ENCODE assay signal across 13 cellular contexts in the genomic region with DNA sequence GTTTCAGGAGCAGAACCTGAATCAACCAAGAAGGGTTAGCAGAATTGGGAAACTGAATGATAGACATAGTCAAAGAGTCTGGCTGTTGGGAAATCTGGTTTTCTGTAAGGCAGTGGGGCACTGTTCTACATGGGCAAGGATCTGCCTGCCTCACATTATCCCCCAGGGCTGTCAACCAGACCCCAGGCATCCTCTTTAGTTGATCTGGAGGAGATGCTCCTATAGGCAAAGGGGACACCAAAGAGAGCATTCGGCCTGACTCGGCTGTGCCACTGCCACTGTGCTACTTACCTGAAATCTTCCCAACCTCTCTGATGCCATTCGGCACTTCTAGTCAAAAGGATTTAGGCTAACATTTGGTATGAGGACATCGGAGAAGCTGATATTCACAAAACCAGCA. TPM values are rescaled to one million over a fixed set of nuclear protein-coding genes. Genes with fewer than 3 reads are reported as not detected.
DNase-seq lines count a peak whose midpoint lies in the region; ATAC-seq, FAIRE-seq and TF ChIP-seq lines count a peak whose summit lies in the region.
"Had no signal": no experiment of that assay in that cellular context is flagged by ENCODE, and none has a peak within 500 bp of the region (broad histone marks: within the 10 kb centered on the region; RNA-seq: fewer than 3 reads in every experiment).

No MANE protein-coding gene starts in this region.

- peak overlapping the region; percentile 58 for H3K27ac Mint-ChIP-seq in activated naive CD8-positive, alpha-beta T cell treated with anti-CD3 and anti-CD28 coated beads, Interleukin-2, amount 10 ng/mL, durations not matched to agents 7 days and 5 days

- 98% methylated on average over 4 of the region's 4 CpGs for WGBS in liver
- 100% methylated on average over 4 of the region's 4 CpGs for WGBS in HepG2 (ENCODE audit: low lambda C conversion rate)
- 95 to 98% methylated on average over 4 of the region's 4 CpGs for WGBS in lung, 2 donors

- H3K36me3 Mint-ChIP-seq in activated naive CD8-positive, alpha-beta T cell treated with anti-CD3 and anti-CD28 coated beads, Interleukin-2, amount 10 ng/mL, durations not matched to agents 7 days and 5 days: peaks cover 23% of the 10 kb centered on the region

- H3K4me3 ChIP-seq in liver (ENCODE audit: low read depth in 1 of 3, low read length in 3 of 3) (no peak overlapping the region), HepG2 (replicated peaks in 1 of 3; ENCODE audit: insufficient read depth in 1 of 3, low read depth in 2 of 3, low read length in 3 of 3) (no peak overlapping the region), lung (no peak overlapping the region), upper lobe of right lung (no peak overlapping the region)
- H3K4me3 ChIP-seq: cardiac muscle cell, smooth muscle cell had no signal

- peak overlapping the region; percentile 22 to 50 for H3K27ac ChIP-seq in liver (ENCODE audit: low read depth in 1 of 2, low read length in 2 of 2)
- H3K27ac ChIP-seq in HepG2 (ENCODE audit: extremely low read length, insufficient read depth, low read length): no peak overlapping the region
- peak overlapping the region; percentile 68 to 83 for H3K27ac ChIP-seq in lung (ENCODE audit: low read depth in 1 of 2, low read length in 1 of 2)
- peak overlapping the region; percentile 43 for H3K27ac ChIP-seq in upper lobe of right lung
- H3K27ac ChIP-seq: cardiac muscle cell, foreskin keratinocyte had no signal

- in situ Hi-C loops in HepG2 (cut with HindIII; ENCODE audit: extremely low pct_ligation_motif_present, low pct_unique_long_range_greater_than_20kb): loop anchor here (5.0 to 10.0 kb wide), 2 partner anchors 51 to 238 kb away; no protein-coding TSS in a partner anchor

- TF ChIP-seq CTCF in liver (IDR thresholded peaks at IDR 0.05; ENCODE audit: low read depth, low read length, missing input control): no peak
- no peak for TF ChIP-seq CTCF in HepG2 (CRISPR knock-in tag; IDR thresholded peaks at IDR 0.05)
- no peak for TF ChIP-seq CTCF in lung (IDR thresholded peaks at IDR 0.05; ENCODE audit: control extremely low read depth, extremely low read depth)
- no peak for TF ChIP-seq CTCF in upper lobe of right lung (IDR thresholded peaks at IDR 0.05)

- peaks cover 0 to 36% (median 27%) of the 10 kb centered on the region in 4 donors for H3K36me3 ChIP-seq in liver (ENCODE audit: control insufficient read depth in 4 of 4, insufficient read depth in 3 of 4, low read depth in 1 of 4, low read length in 3 of 4)
- peaks cover 20 to 55% of the 10 kb centered on the region in 2 experiments for H3K36me3 ChIP-seq in HepG2 (replicated peaks in 1 of 2; ENCODE audit: control insufficient read depth in 1 of 2, insufficient read depth in 2 of 2, low read length in 2 of 2)
- H3K36me3 ChIP-seq in lung (ENCODE audit: control insufficient read depth in 2 of 2, insufficient read depth in 2 of 2, low read length in 2 of 2): peaks cover 28 to 30% of the 10 kb centered on the region in 2 donors
- H3K36me3 ChIP-seq in upper lobe of right lung: peaks cover 64% of the 10 kb centered on the region

- TF ChIP-seq RAD21 in liver (IDR thresholded peaks at IDR 0.05): no peak
- TF ChIP-seq RAD21 in HepG2 (CRISPR knock-in tag; IDR thresholded peaks at IDR 0.05): no peak

- ATAC-seq in HepG2 (no peak), lung (ENCODE audit: insufficient read depth, low FRiP score) (no peak), upper lobe of right lung (no peak), GM19351 (IDR thresholded peaks at IDR 0.05; ENCODE audit: unreplicated experiment) (no peak)
- ATAC-seq in activated naive CD8-positive, alpha-beta T cell treated with anti-CD3 and anti-CD28 coated beads, Interleukin-2, amount 10 ng/mL, durations not matched to agents 7 days and 5 days (ENCODE audit: low read depth): no peak

- H3K27me3 Mint-ChIP-seq in activated naive CD8-positive, alpha-beta T cell treated with anti-CD3 and anti-CD28 coated beads, Interleukin-2, amount 10 ng/mL, durations not matched to agents 7 days and 5 days: no peaks in the 10 kb centered on the region

- FAIRE-seq in HepG2 (lab: Jason Lieb, UNC): no peak

- BruUV-seq in HepG2 (replicated peaks; lab: Mats Ljungman, UMichigan): no TSS peak

- DNase-seq in HepG2 (ENCODE audit: low spot score) (no peak), lung (ENCODE audit: low spot score) (no peak), upper lobe of right lung (no peak), NAMALWA (ENCODE audit: low spot score) (no peak), T-helper 9 cell (no peak)
- no peak for DNase-seq in activated naive CD8-positive, alpha-beta T cell treated with anti-CD3 and anti-CD28 coated beads, Interleukin-2, amount 10 ng/mL, durations not matched to agents 7 days and 5 days

- H3K4me1 ChIP-seq in liver (ENCODE audit: control insufficient read depth in 4 of 4, insufficient read depth in 4 of 4, low read length in 3 of 4) (peaks cover 2 to 27% (median 20%) of the 10 kb centered on the region in 4 donors), HepG2 (ENCODE audit: insufficient read depth, low read length) (peaks cover 7% of the 10 kb centered on the region), lung (ENCODE audit: control insufficient read depth in 2 of 2, insufficient read depth in 2 of 2, low read length in 2 of 2) (peaks cover 2 to 3% of the 10 kb centered on the region in 2 donors), upper lobe of right lung (peaks cover 36% of the 10 kb centered on the region)

- H3K27me3 ChIP-seq in liver (ENCODE audit: control insufficient read depth in 4 of 4, insufficient read depth in 4 of 4, low read length in 3 of 4) (no peaks in the 10 kb centered on the region), HepG2 (ENCODE audit: control insufficient read depth in 1 of 2, insufficient read depth in 2 of 2, low read length in 2 of 2) (no peaks in the 10 kb centered on the region; a peak in 1 of 5 replicates), lung (ENCODE audit: control insufficient read depth, insufficient read depth) (no peaks in the 10 kb centered on the region), upper lobe of right lung (no peaks in the 10 kb centered on the region)
- H3K27me3 ChIP-seq: cardiac muscle cell, foreskin keratinocyte had no signal

- no peaks in the 10 kb centered on the region; the same call in 1 of the 2 replicates for H4K20me1 ChIP-seq in HepG2 (ENCODE audit: insufficient read depth, low read length)

- H3K4me2 ChIP-seq in HepG2 (ENCODE audit: low read depth, low read length): no peak overlapping the region
- H3K4me2 ChIP-seq: smooth muscle cell had no signal

- CTCF ChIA-PET in HepG2 (lab: Yijun Ruan, JAX; ENCODE audit: low intra/inter-chr PET ratio, low total read pairs): no interaction called here

- no peak for TF ChIP-seq EP300 in HepG2 (IDR thresholded peaks at IDR 0.05; ENCODE audit: low read depth in 2 of 2, low read length in 2 of 2)
- TF ChIP-seq EP300 in HepG2 (CRISPR knock-in tag; IDR thresholded peaks at IDR 0.05; ENCODE audit: borderline replicate concordance): no peak

- no peak overlapping the region for H3K4me3 Mint-ChIP-seq in activated naive CD8-positive, alpha-beta T cell treated with anti-CD3 and anti-CD28 coated beads, Interleukin-2, amount 10 ng/mL, durations not matched to agents 7 days and 5 days

- H3K9ac ChIP-seq in liver (ENCODE audit: low read depth in 1 of 2, low read length in 2 of 2) (no peak overlapping the region), HepG2 (ENCODE audit: insufficient read depth, low read depth, low read length) (no peak overlapping the region)

- no peak for TF ChIP-seq POLR2A in HepG2 (IDR thresholded peaks at IDR 0.05; ENCODE audit: insufficient read depth in 1 of 2, low read depth in 2 of 2, low read length in 2 of 2)

- H3K9me3 ChIP-seq in liver (ENCODE audit: control insufficient read depth in 4 of 4, low read length in 3 of 4) (no peaks in the 10 kb centered on the region), HepG2 (ENCODE audit: low read length) (no peaks in the 10 kb centered on the region), lung (ENCODE audit: control insufficient read depth in 2 of 2, insufficient read depth in 1 of 2, low read length in 1 of 2) (no peaks in the 10 kb centered on the region), upper lobe of right lung (no peaks in the 10 kb centered on the region)

- H3K79me2 ChIP-seq in HepG2 (ENCODE audit: insufficient read depth, low read length): peaks cover 17% of the 10 kb centered on the region

- intact Hi-C loops in HepG2 (cut with micrococcal nuclease; ENCODE audit: unreplicated experiment): no loop called here
- intact Hi-C loops in upper lobe of right lung (cut with DNase I): loop anchor here (10.0 kb wide), 1 partner anchor 238 kb away; no protein-coding TSS in a partner anchor

- no peaks in the 10 kb centered on the region for H3K9me3 Mint-ChIP-seq in activated naive CD8-positive, alpha-beta T cell treated with anti-CD3 and anti-CD28 coated beads, Interleukin-2, amount 10 ng/mL, durations not matched to agents 7 days and 5 days

- no peak overlapping the region for H2AFZ ChIP-seq in HepG2 (ENCODE audit: low read length)

- POLR2A ChIA-PET in HepG2 (lab: Yijun Ruan, JAX): interaction anchor here (0.5 kb wide), 1 partner anchor 191 kb away, joined by 3 read pairs; no protein-coding TSS in a partner anchor
- POLR2A ChIA-PET in activated naive CD8-positive, alpha-beta T cell treated with anti-CD3 and anti-CD28 coated beads, Interleukin-2, amount 10 ng/mL, durations not matched to agents 7 days and 5 days (lab: Charles Lee): interaction anchor here (1.4 to 12.2 kb wide), 3 partner anchors 10 to 66 kb away, joined by 3 to 135 read pairs (median 76); partner anchors contain the start of gene SELPLG

- peaks cover 54% of the 10 kb centered on the region for H3K4me1 Mint-ChIP-seq in activated naive CD8-positive, alpha-beta T cell treated with anti-CD3 and anti-CD28 coated beads, Interleukin-2, amount 10 ng/mL, durations not matched to agents 7 days and 5 days

RNA-seq across cellular contexts. Expression of gene ISCU, which starts 4.1 kb away (rescaled TPM):
- total RNA-seq in liver: 10 to 100 TPM; 42.3 to 75.6 TPM
- 10 to 100 TPM; 52.0 to 85.9 TPM for polyA plus RNA-seq in liver
- 107 and 131 TPM in 2 replicates for total RNA-seq in HepG2 (2016; rRNA removed; fragmentation: Illumina TruSeq; extraction: Trizol)
- total RNA-seq in HepG2 (2016; cell fraction: cytosol; rRNA removed; fragmentation: Illumina TruSeq; extraction: Trizol; ENCODE audit: low read depth): 132 and 143 TPM in 2 replicates
- 110 and 134 TPM in 2 replicates for total RNA-seq in HepG2 (2016; cell fraction: insoluble cytoplasmic fraction; rRNA removed; fragmentation: Illumina TruSeq; extraction: Trizol)
- total RNA-seq in HepG2 (2016; cell fraction: membrane; rRNA removed; fragmentation: Illumina TruSeq; extraction: Trizol): 177 and 190 TPM in 2 replicates
- total RNA-seq in HepG2 (2016; cell fraction: nucleus; rRNA removed; fragmentation: Illumina TruSeq; extraction: Trizol): 57.1 and 61.7 TPM in 2 replicates
- polyA plus RNA-seq in HepG2 (2011; rRNA removed): 85.9 and 94.4 TPM in 2 replicates
- polyA plus RNA-seq in HepG2 (2011; cell fraction: cytosol; rRNA removed): 52.6 and 73.1 TPM in 2 replicates
- polyA plus RNA-seq in HepG2 (2011; cell fraction: nucleus; rRNA removed): 109 and 121 TPM in 2 replicates
- polyA plus RNA-seq in HepG2 (2012): 68.8 and 75.6 TPM in 2 replicates
- 179 and 208 TPM in 2 replicates for polyA plus RNA-seq in HepG2 (2016; cell fraction: cytosol; fragmentation: Illumina TruSeq; extraction: Trizol; ENCODE audit: low read depth)
- polyA plus RNA-seq in HepG2 (2016; cell fraction: insoluble cytoplasmic fraction; fragmentation: Illumina TruSeq; extraction: Trizol; ENCODE audit: low read depth): 160 and 163 TPM in 2 replicates
- 188 and 198 TPM in 2 replicates for polyA plus RNA-seq in HepG2 (2016; cell fraction: membrane; fragmentation: Illumina TruSeq; extraction: Trizol; ENCODE audit: low read depth)
- polyA plus RNA-seq in HepG2 (2016; cell fraction: nucleus; fragmentation: Illumina TruSeq; extraction: Trizol; ENCODE audit: insufficient read depth, low read depth): 121 and 125 TPM in 2 replicates
- 27.0 and 56.6 TPM in 2 replicates for polyA minus RNA-seq in HepG2 (2011; rRNA and poly(A)+ RNA removed; ENCODE audit: low replicate concordance)
- 22.4 and 23.6 TPM in 2 replicates for polyA minus RNA-seq in HepG2 (2011; cell fraction: cytosol; rRNA and poly(A)+ RNA removed)
- polyA minus RNA-seq in HepG2 (2011; cell fraction: nucleus; rRNA and poly(A)+ RNA removed): 41.3 and 43.5 TPM in 2 replicates
- 10 to 100 TPM; 86.8 to 89.6 TPM for total RNA-seq in activated naive CD8-positive, alpha-beta T cell treated with anti-CD3 and anti-CD28 coated beads, Interleukin-2, amount 10 ng/mL, durations not matched to agents 7 days and 5 days
- total RNA-seq in lung: 10 to 100 TPM; 86.2 to 93.0 TPM
- 100 to 1,000 TPM in 1 of 2 donors, 10 to 100 TPM in 1; 95.5 to 132 TPM for polyA plus RNA-seq in lung
- 138 TPM for total RNA-seq in upper lobe of right lung

RNA-seq across cellular contexts. Expression of gene SART3, which starts 5.5 kb away (rescaled TPM):
- total RNA-seq in liver: 10 to 100 TPM; 36.6 to 37.1 TPM
- polyA plus RNA-seq in liver: 10 to 100 TPM in 1 of 2 donors, 1 to 10 TPM in 1; 5.9 to 10.5 TPM
- 60.7 and 69.9 TPM in 2 replicates for total RNA-seq in HepG2 (2016; rRNA removed; fragmentation: Illumina TruSeq; extraction: Trizol)
- total RNA-seq in HepG2 (2016; cell fraction: cytosol; rRNA removed; fragmentation: Illumina TruSeq; extraction: Trizol; ENCODE audit: low read depth): 21.9 and 27.2 TPM in 2 replicates
- total RNA-seq in HepG2 (2016; cell fraction: insoluble cytoplasmic fraction; rRNA removed; fragmentation: Illumina TruSeq; extraction: Trizol): 55.9 and 75.2 TPM in 2 replicates
- total RNA-seq in HepG2 (2016; cell fraction: membrane; rRNA removed; fragmentation: Illumina TruSeq; extraction: Trizol): 19.7 and 22.5 TPM in 2 replicates
- total RNA-seq in HepG2 (2016; cell fraction: nucleus; rRNA removed; fragmentation: Illumina TruSeq; extraction: Trizol): 77.0 and 82.1 TPM in 2 replicates
- polyA plus RNA-seq in HepG2 (2011; rRNA removed): 15.3 and 16.1 TPM in 2 replicates
- polyA plus RNA-seq in HepG2 (2011; cell fraction: cytosol; rRNA removed): 8.3 and 9.4 TPM in 2 replicates
- 27.3 and 39.2 TPM in 2 replicates for polyA plus RNA-seq in HepG2 (2011; cell fraction: nucleus; rRNA removed)
- 26.6 and 31.2 TPM in 2 replicates for polyA plus RNA-seq in HepG2 (2012)
- 2.3 and 2.5 TPM in 2 replicates for polyA plus RNA-seq in HepG2 (2016; cell fraction: cytosol; fragmentation: Illumina TruSeq; extraction: Trizol; ENCODE audit: low read depth)
- polyA plus RNA-seq in HepG2 (2016; cell fraction: insoluble cytoplasmic fraction; fragmentation: Illumina TruSeq; extraction: Trizol; ENCODE audit: low read depth): 35.5 and 40.7 TPM in 2 replicates
- polyA plus RNA-seq in HepG2 (2016; cell fraction: membrane; fragmentation: Illumina TruSeq; extraction: Trizol; ENCODE audit: low read depth): 5.1 and 6.5 TPM in 2 replicates
- 53.6 and 61.3 TPM in 2 replicates for polyA plus RNA-seq in HepG2 (2016; cell fraction: nucleus; fragmentation: Illumina TruSeq; extraction: Trizol; ENCODE audit: insufficient read depth, low read depth)
- 27.4 and 45.1 TPM in 2 replicates for polyA minus RNA-seq in HepG2 (2011; rRNA and poly(A)+ RNA removed; ENCODE audit: low replicate concordance)
- polyA minus RNA-seq in HepG2 (2011; cell fraction: cytosol; rRNA and poly(A)+ RNA removed): 11.9 and 15.4 TPM in 2 replicates
- 155 and 179 TPM in 2 replicates for polyA minus RNA-seq in HepG2 (2011; cell fraction: nucleus; rRNA and poly(A)+ RNA removed)
- 10 to 100 TPM; 79.9 to 88.3 TPM for total RNA-seq in activated naive CD8-positive, alpha-beta T cell treated with anti-CD3 and anti-CD28 coated beads, Interleukin-2, amount 10 ng/mL, durations not matched to agents 7 days and 5 days
- total RNA-seq in lung: 100 to 1,000 TPM in 1 of 2 donors, 10 to 100 TPM in 1; 46.5 to 107 TPM
- polyA plus RNA-seq in lung: 10 to 100 TPM; 12.2 to 23.3 TPM
- total RNA-seq in upper lobe of right lung: 44.8 TPM

RNA-seq across cellular contexts. Expression of gene TMEM119, which starts 31.4 kb away (rescaled TPM):
- total RNA-seq in liver: 1 to 10 TPM in 1 of 2 donors, under 1 TPM in 1; 0.25 to 2.6 TPM
- polyA plus RNA-seq in liver: under 1 TPM; 0.14 to 0.51 TPM
- not detected in 2 replicates for total RNA-seq in HepG2 (2016; rRNA removed; fragmentation: Illumina TruSeq; extraction: Trizol)
- total RNA-seq in HepG2 (2016; cell fraction: cytosol; rRNA removed; fragmentation: Illumina TruSeq; extraction: Trizol; ENCODE audit: low read depth): not detected in 2 replicates
- not detected in 2 replicates for total RNA-seq in HepG2 (2016; cell fraction: insoluble cytoplasmic fraction; rRNA removed; fragmentation: Illumina TruSeq; extraction: Trizol)
- not detected in 2 replicates for total RNA-seq in HepG2 (2016; cell fraction: membrane; rRNA removed; fragmentation: Illumina TruSeq; extraction: Trizol)
- not detected in 2 replicates for total RNA-seq in HepG2 (2016; cell fraction: nucleus; rRNA removed; fragmentation: Illumina TruSeq; extraction: Trizol)
- not detected in 2 replicates for polyA plus RNA-seq in HepG2 (2011; rRNA removed)
- not detected in 2 replicates for polyA plus RNA-seq in HepG2 (2011; cell fraction: cytosol; rRNA removed)
- not detected in 2 replicates for polyA plus RNA-seq in HepG2 (2011; cell fraction: nucleus; rRNA removed)
- polyA plus RNA-seq in HepG2 (2012): not detected in 2 replicates
- not detected in 2 replicates for polyA plus RNA-seq in HepG2 (2016; cell fraction: cytosol; fragmentation: Illumina TruSeq; extraction: Trizol; ENCODE audit: low read depth)
- not detected in 2 replicates for polyA plus RNA-seq in HepG2 (2016; cell fraction: insoluble cytoplasmic fraction; fragmentation: Illumina TruSeq; extraction: Trizol; ENCODE audit: low read depth)
- not detected in 2 replicates for polyA plus RNA-seq in HepG2 (2016; cell fraction: membrane; fragmentation: Illumina TruSeq; extraction: Trizol; ENCODE audit: low read depth)
- not detected in 2 replicates for polyA plus RNA-seq in HepG2 (2016; cell fraction: nucleus; fragmentation: Illumina TruSeq; extraction: Trizol; ENCODE audit: insufficient read depth, low read depth)
- not detected in 2 replicates for polyA minus RNA-seq in HepG2 (2011; rRNA and poly(A)+ RNA removed; ENCODE audit: low replicate concordance)
- not detected in 2 replicates for polyA minus RNA-seq in HepG2 (2011; cell fraction: cytosol; rRNA and poly(A)+ RNA removed)
- polyA minus RNA-seq in HepG2 (2011; cell fraction: nucleus; rRNA and poly(A)+ RNA removed): not detected in 2 replicates
- total RNA-seq in activated naive CD8-positive, alpha-beta T cell treated with anti-CD3 and anti-CD28 coated beads, Interleukin-2, amount 10 ng/mL, durations not matched to agents 7 days and 5 days: under 1 TPM; 0.11 to 0.48 TPM
- total RNA-seq in lung: 10 to 100 TPM; 22.5 to 31.9 TPM
- polyA plus RNA-seq in lung: 10 to 100 TPM; 14.4 to 23.2 TPM
- 43.8 TPM for total RNA-seq in upper lobe of right lung
- total RNA-seq: activated CD8-positive, alpha-beta memory T cell treated with anti-CD3 and anti-CD28 coated beads for 36 hours; foreskin keratinocyte; SK-MEL-5 had no signal

RNA-seq across cellular contexts. Expression of gene FICD, which starts 51.4 kb away (rescaled TPM):
- 10 to 100 TPM in 1 of 2 donors, 1 to 10 TPM in 1; 3.6 to 20.9 TPM for total RNA-seq in liver
- polyA plus RNA-seq in liver: 1 to 10 TPM; 4.1 to 9.0 TPM
- total RNA-seq in HepG2 (2016; rRNA removed; fragmentation: Illumina TruSeq; extraction: Trizol): 1.1 and 3.0 TPM in 2 replicates
- 0.35 and 0.71 TPM in 2 replicates for total RNA-seq in HepG2 (2016; cell fraction: cytosol; rRNA removed; fragmentation: Illumina TruSeq; extraction: Trizol; ENCODE audit: low read depth)
- 1.1 and 2.7 TPM in 2 replicates for total RNA-seq in HepG2 (2016; cell fraction: insoluble cytoplasmic fraction; rRNA removed; fragmentation: Illumina TruSeq; extraction: Trizol)
- total RNA-seq in HepG2 (2016; cell fraction: membrane; rRNA removed; fragmentation: Illumina TruSeq; extraction: Trizol): 0.96 and 1.4 TPM in 2 replicates
- total RNA-seq in HepG2 (2016; cell fraction: nucleus; rRNA removed; fragmentation: Illumina TruSeq; extraction: Trizol): 4.3 and 5.0 TPM in 2 replicates
- 0.99 and 1.2 TPM in 2 replicates for polyA plus RNA-seq in HepG2 (2011; rRNA removed)
- polyA plus RNA-seq in HepG2 (2011; cell fraction: cytosol; rRNA removed): 1.1 and 1.4 TPM in 2 replicates
- 2.7 and 3.4 TPM in 2 replicates for polyA plus RNA-seq in HepG2 (2011; cell fraction: nucleus; rRNA removed)
- 2.5 and 2.6 TPM in 2 replicates for polyA plus RNA-seq in HepG2 (2012)
- polyA plus RNA-seq in HepG2 (2016; cell fraction: cytosol; fragmentation: Illumina TruSeq; extraction: Trizol; ENCODE audit: low read depth): 0.19 and 0.40 TPM in 2 replicates
- 0.85 and 1.5 TPM in 2 replicates for polyA plus RNA-seq in HepG2 (2016; cell fraction: insoluble cytoplasmic fraction; fragmentation: Illumina TruSeq; extraction: Trizol; ENCODE audit: low read depth)
- polyA plus RNA-seq in HepG2 (2016; cell fraction: membrane; fragmentation: Illumina TruSeq; extraction: Trizol; ENCODE audit: low read depth): 0.32 and 0.69 TPM in 2 replicates
- 3.1 TPM in 2 replicates for polyA plus RNA-seq in HepG2 (2016; cell fraction: nucleus; fragmentation: Illumina TruSeq; extraction: Trizol; ENCODE audit: insufficient read depth, low read depth)
- polyA minus RNA-seq in HepG2 (2011; rRNA and poly(A)+ RNA removed; ENCODE audit: low replicate concordance): 4.5 and 6.7 TPM in 2 replicates
- 2.0 and 2.5 TPM in 2 replicates for polyA minus RNA-seq in HepG2 (2011; cell fraction: cytosol; rRNA and poly(A)+ RNA removed)
- polyA minus RNA-seq in HepG2 (2011; cell fraction: nucleus; rRNA and poly(A)+ RNA removed): 3.1 and 4.8 TPM in 2 replicates
- 1 to 10 TPM; 6.8 to 6.9 TPM for total RNA-seq in activated naive CD8-positive, alpha-beta T cell treated with anti-CD3 and anti-CD28 coated beads, Interleukin-2, amount 10 ng/mL, durations not matched to agents 7 days and 5 days
- total RNA-seq in lung: 10 to 100 TPM in 1 of 2 donors, 1 to 10 TPM in 1; 4.8 to 17.1 TPM
- 1 to 10 TPM; 3.5 to 9.3 TPM for polyA plus RNA-seq in lung
- 10.3 TPM for total RNA-seq in upper lobe of right lung

Comparison
In these comparisons a context has a peak if more than half of its experiments do, and no peak if none do; other contexts are left out.
1. RNA of gene TMEM119, which starts 31.4 kb away (total RNA-seq): 43.8 TPM in upper lobe of right lung (single experiment) and 22.5 to 31.9 TPM in lung; 0.25 to 2.6 TPM in liver, 0.11 to 0.48 TPM in activated naive CD8-positive, alpha-beta T cell treated with anti-CD3 and anti-CD28 coated beads, Interleukin-2, amount 10 ng/mL, durations not matched to agents 7 days and 5 days and not detected in HepG2; every median in the first group is over 4 times any median in the second.